In genomic region chr1:67833595-67833926, GRCh38 we compare ENCODE assay signal across 8 cellular contexts. TPM values are rescaled to one million over a fixed set of nuclear protein-coding genes. Genes with fewer than 3 reads are reported as not detected.
DNase-seq lines count a peak whose midpoint lies in the region; ATAC-seq, FAIRE-seq and TF ChIP-seq lines count a peak whose summit lies in the region.

No MANE protein-coding gene starts in this region.

- H3K79me2 ChIP-seq in astrocyte (ENCODE audit: insufficient read depth, low read length) = peaks cover 52% of the 10 kb centered on the region

- WGBS in stomach, 5 donors = 4 to 8% (median 6%) methylated on average over 2 to 20 of the region's 20 CpGs

- no peaks in the 10 kb centered on the region for H3K9me3 Mint-ChIP-seq in activated T-cell treated with anti-CD3 and anti-CD28 coated beads, Interleukin-2, amount 50 U/mL, for 4 hours
- no peaks in the 10 kb centered on the region for H3K9me3 Mint-ChIP-seq in astrocyte (ENCODE audit: unreplicated experiment)

- H3K27me3 Mint-ChIP-seq in activated T-cell treated with anti-CD3 and anti-CD28 coated beads, Interleukin-2, amount 50 U/mL, for 4 hours (ENCODE audit: low read depth) = peaks cover 56% of the 10 kb centered on the region
- no peaks in the 10 kb centered on the region for H3K27me3 Mint-ChIP-seq in astrocyte (ENCODE audit: low read depth, unreplicated experiment)

- H3K27ac ChIP-seq in astrocyte (ENCODE audit: low read depth, low read length) (peak overlapping the region; percentile 84), stomach (peak overlapping the region; percentile 94 to 99 (median 95))

- intact Hi-C loops in stomach (cut with DNase I; ENCODE audit: low total_unique reads) = no loop called here

- H3K9me3 ChIP-seq in astrocyte (ENCODE audit: insufficient read depth, low read depth, low read length) = no peaks in the 10 kb centered on the region
- no peaks in the 10 kb centered on the region for H3K9me3 ChIP-seq in iPS-18c (ENCODE audit: control insufficient read depth, insufficient read depth, low read length)
- H3K9me3 ChIP-seq in stomach = no peaks in the 10 kb centered on the region

- no peaks in the 10 kb centered on the region for H3K36me3 Mint-ChIP-seq in activated T-cell treated with anti-CD3 and anti-CD28 coated beads, Interleukin-2, amount 50 U/mL, for 4 hours (ENCODE audit: insufficient read depth)
- no peaks in the 10 kb centered on the region for H3K36me3 Mint-ChIP-seq in astrocyte (ENCODE audit: low read depth, unreplicated experiment)

- no peak for FAIRE-seq in astrocyte (lab: Jason Lieb, UNC)

- H2AFZ ChIP-seq in astrocyte (ENCODE audit: low read depth, low read length) = peak overlapping the region; percentile 64

- H3K4me2 ChIP-seq in astrocyte (ENCODE audit: low read length) = peak overlapping the region; percentile 97

- H3K9ac ChIP-seq in astrocyte (ENCODE audit: low read length) = peak overlapping the region; percentile 97

- H3K27me3 ChIP-seq in astrocyte (ENCODE audit: insufficient read depth, low read length) (no peaks in the 10 kb centered on the region), stomach (peaks cover 0 to 22% (median 9%) of the 10 kb centered on the region in 3 donors)

- peaks cover 6% of the 10 kb centered on the region for H3K36me3 ChIP-seq in astrocyte (ENCODE audit: insufficient read depth, low read length)
- no peaks in the 10 kb centered on the region for H3K36me3 ChIP-seq in stomach

- peaks cover 27% of the 10 kb centered on the region for H4K20me1 ChIP-seq in astrocyte (ENCODE audit: insufficient read depth, low read length)

- peak overlapping the region; percentile 96 for H3K4me3 ChIP-seq in astrocyte (ENCODE audit: insufficient read depth, low read depth, low read length)
- peak overlapping the region; percentile 79 for H3K4me3 ChIP-seq in iPS-18c (ENCODE audit: insufficient read depth, low read depth, low read length)
- peak overlapping the region; percentile 71 to 88 (median 82) for H3K4me3 ChIP-seq in stomach

- H3K4me1 ChIP-seq in astrocyte (ENCODE audit: insufficient read depth, low read length) (peaks cover 33% of the 10 kb centered on the region), stomach (peaks cover 6 to 49% (median 35%) of the 10 kb centered on the region in 4 donors)

- ATAC-seq in activated T-cell treated with anti-CD3 and anti-CD28 coated beads, Interleukin-2, amount 50 U/mL, for 4 hours = peak in 1 of 2 donors; percentile 12

- DNase-seq in activated T-cell treated with anti-CD3 and anti-CD28 coated beads, Interleukin-2, amount 50 U/mL, for 4 hours = no peak
- DNase-seq in activated T-cell treated with anti-CD3 and anti-CD28 coated beads, Interleukin-2, amount 50 U/mL, for 48 hours = no peak
- DNase-seq in astrocyte (ENCODE audit: low read depth) = peak; percentile 61
- no peak for DNase-seq in stomach
- DNase-seq in COLO668 (lab: John Stamatoyannopoulos, UW; ENCODE audit: unreplicated experiment) = no peak
- DNase-seq in HUDEP-2 (lab: John Stamatoyannopoulos, UW; ENCODE audit: unreplicated experiment in 76 of 76) = no peak
- DNase-seq in NOMO-1 treated with dmso at 0.1 percent for 144 hours (lab: John Stamatoyannopoulos, UW; ENCODE audit: unreplicated experiment) = no peak

- no peak for TF ChIP-seq EP300 in stomach (IDR thresholded peaks at IDR 0.05)

- no peak overlapping the region for H3K27ac Mint-ChIP-seq in astrocyte (ENCODE audit: unreplicated experiment)

- no peak for TF ChIP-seq POLR2A in stomach (IDR thresholded peaks at IDR 0.05)

- H3K4me1 Mint-ChIP-seq in activated T-cell treated with anti-CD3 and anti-CD28 coated beads, Interleukin-2, amount 50 U/mL, for 4 hours (ENCODE audit: low read depth) = peaks cover 10% of the 10 kb centered on the region
- H3K4me1 Mint-ChIP-seq in astrocyte (ENCODE audit: low read depth, unreplicated experiment) = peaks cover 9% of the 10 kb centered on the region

- no peak for TF ChIP-seq CTCF in astrocyte (IDR thresholded peaks at IDR 0.05; ENCODE audit: insufficient read depth, low read depth, low read length)
- TF ChIP-seq CTCF in stomach (IDR thresholded peaks at IDR 0.05) = no peak

- peak overlapping the region; percentile 68 for H3K4me3 Mint-ChIP-seq in activated T-cell treated with anti-CD3 and anti-CD28 coated beads, Interleukin-2, amount 50 U/mL, for 4 hours
- H3K4me3 Mint-ChIP-seq in astrocyte (ENCODE audit: unreplicated experiment) = peak overlapping the region; percentile 94

RNA-seq across cellular contexts. Expression of gene GNG12, which starts 0.3 kb away (rescaled TPM):
- total RNA-seq in activated T-cell treated with anti-CD3 and anti-CD28 coated beads, Interleukin-2, amount 50 U/mL, for 4 hours = under 1 TPM; 0.16 to 0.30 (median 0.18) TPM
- total RNA-seq in astrocyte = 96.8 and 101 TPM in 2 replicates
- total RNA-seq in stomach = 100 to 1,000 TPM in 2 of 5 donors, 10 to 100 TPM in 3; 46.3 to 189 (median 71.9) TPM
- 10 to 100 TPM; 21.7 to 56.8 (median 41.5) TPM for polyA plus RNA-seq in stomach

Comparison
In these comparisons a context has a peak if more than half of its experiments do, and no peak if none do; other contexts are left out.
1. RNA of gene GNG12, which starts 0.3 kb away (total RNA-seq): 96.8 to 101 TPM in astrocyte and 46.3 to 189 TPM in stomach; 0.16 to 0.30 TPM in activated T-cell treated with anti-CD3 and anti-CD28 coated beads, Interleukin-2, amount 50 U/mL, for 4 hours; every median in the first group is over 10 times any median in the second.
2. Peak in every context shown above with its lines, with median percentiles within 50 percentile points of each other: H3K4me3 ChIP-seq.